In genomic region chr6:167827588-167828324, GRCh38 we compare ENCODE assay signal across 1 cellular context.
A peak's percentile ranks its signal among the peaks of the same experiment; 100 is the strongest.
TF ChIP-seq lines count a peak whose summit lies in the region.

No MANE protein-coding gene starts in this region.

TF ChIP-seq in HepG2, 621 proteins besides CTCF, POLR2A, EP300 and RAD21 (continued from another document and continues in another):
- TF ChIP-seq PRDM10 (CRISPR knock-in tag; IDR thresholded peaks at IDR 0.05; ENCODE audit: low read depth) = no peak
- no peak for TF ChIP-seq BRCA1 (CRISPR knock-in tag; IDR thresholded peaks at IDR 0.05)
- TF ChIP-seq ZBTB37 (CRISPR knock-in tag; IDR thresholded peaks at IDR 0.05) = no peak
- peak; percentile 60 for TF ChIP-seq HOXA3 (CRISPR knock-in tag; IDR thresholded peaks at IDR 0.05)
- TF ChIP-seq ZSCAN20 (CRISPR knock-in tag; IDR thresholded peaks at IDR 0.05; ENCODE audit: borderline replicate concordance) = no peak
- peak in 1 of 2 experiments; percentile 42; a peak in 2 of 4 replicates for TF ChIP-seq KLF16 (CRISPR knock-in tag; IDR thresholded peaks at IDR 0.05)
- no peak; the same call in 1 of the 2 replicates for TF ChIP-seq CSRNP1 (CRISPR knock-in tag; IDR thresholded peaks at IDR 0.05)
- TF ChIP-seq ZNF263 (CRISPR knock-in tag; IDR thresholded peaks at IDR 0.05) = no peak
- no peak for TF ChIP-seq THAP8 (CRISPR knock-in tag; IDR thresholded peaks at IDR 0.05; ENCODE audit: borderline replicate concordance)
- TF ChIP-seq ZFP90 (CRISPR knock-in tag; IDR thresholded peaks at IDR 0.05; ENCODE audit: borderline replicate concordance) = no peak
- TF ChIP-seq XRCC5 (optimal IDR thresholded peaks at IDR 0.05; ENCODE audit: low read length) = peak; percentile 62
- TF ChIP-seq ZNF576 (CRISPR knock-in tag; IDR thresholded peaks at IDR 0.05) = no peak
- TF ChIP-seq ZNF20 (CRISPR knock-in tag; IDR thresholded peaks at IDR 0.05) = no peak
- TF ChIP-seq ZNF12 (CRISPR knock-in tag; IDR thresholded peaks at IDR 0.05) = peak; percentile 19; the same call in 1 of the 2 replicates
- TF ChIP-seq ARHGAP35 (CRISPR knock-in tag; IDR thresholded peaks at IDR 0.05; ENCODE audit: borderline replicate concordance) = peak; percentile 70; the same call in 1 of the 2 replicates
- no peak for TF ChIP-seq REXO4 (CRISPR knock-in tag; IDR thresholded peaks at IDR 0.05; ENCODE audit: borderline replicate concordance)
- 0 out of 2 replicates have a peak, but pooled peaks have one; percentile 26 for TF ChIP-seq FOXC1 (CRISPR knock-in tag; IDR thresholded peaks at IDR 0.05; ENCODE audit: borderline replicate concordance)
- TF ChIP-seq THAP9 (CRISPR knock-in tag; IDR thresholded peaks at IDR 0.05; ENCODE audit: borderline replicate concordance) = no peak
- TF ChIP-seq KMT2B (CRISPR knock-in tag; IDR thresholded peaks at IDR 0.05) = peak; percentile 75
- TF ChIP-seq NFIC (IDR thresholded peaks at IDR 0.05; ENCODE audit: low read length) = no peak
- TF ChIP-seq EEA1 (CRISPR knock-in tag; IDR thresholded peaks at IDR 0.05; ENCODE audit: borderline replicate concordance) = peak; percentile 59; the same call in 1 of the 2 replicates
- TF ChIP-seq TRAFD1 (CRISPR knock-in tag; IDR thresholded peaks at IDR 0.05; ENCODE audit: borderline replicate concordance) = no peak
- TF ChIP-seq FOXK2 (IDR thresholded peaks at IDR 0.05) = no peak
- TF ChIP-seq KAT7 (CRISPR knock-in tag; IDR thresholded peaks at IDR 0.05; ENCODE audit: borderline replicate concordance) = no peak; the same call in none of the 2 replicates
- peak; percentile 39; the same call in 1 of the 2 replicates for TF ChIP-seq POGZ (CRISPR knock-in tag; IDR thresholded peaks at IDR 0.05)
- TF ChIP-seq REPIN1 (CRISPR knock-in tag; IDR thresholded peaks at IDR 0.05; ENCODE audit: borderline replicate concordance, low read depth) = peak; percentile 47; the same call in 1 of the 2 replicates
- TF ChIP-seq FOXP4 (CRISPR knock-in tag; IDR thresholded peaks at IDR 0.05) = peak; percentile 42; the same call in 1 of the 2 replicates
- TF ChIP-seq GTF2F1 (IDR thresholded peaks at IDR 0.05; ENCODE audit: low read length) = no peak
- peak; percentile 47 for TF ChIP-seq YY1 (IDR thresholded peaks at IDR 0.05; ENCODE audit: insufficient read depth, insufficient replicate concordance, low read depth, low read length)
- no peak for TF ChIP-seq ZFP41 (CRISPR knock-in tag; IDR thresholded peaks at IDR 0.05; ENCODE audit: borderline replicate concordance)
- TF ChIP-seq ZNF674 (CRISPR knock-in tag; IDR thresholded peaks at IDR 0.05; ENCODE audit: low read depth) = no peak
- TF ChIP-seq HBP1 (CRISPR knock-in tag; IDR thresholded peaks at IDR 0.05; ENCODE audit: low read depth) = no peak; the same call in 1 of the 2 replicates
- no peak for TF ChIP-seq RFXANK (CRISPR knock-in tag; IDR thresholded peaks at IDR 0.05)
- TF ChIP-seq ADNP (CRISPR knock-in tag; IDR thresholded peaks at IDR 0.05) = no peak
- no peak; the same call in 1 of the 2 replicates for TF ChIP-seq ZNF598 (CRISPR knock-in tag; IDR thresholded peaks at IDR 0.05; ENCODE audit: borderline replicate concordance)
- no peak for TF ChIP-seq ZNF275 (CRISPR knock-in tag; IDR thresholded peaks at IDR 0.05; ENCODE audit: borderline replicate concordance)
- TF ChIP-seq HES4 (CRISPR knock-in tag; IDR thresholded peaks at IDR 0.05; ENCODE audit: borderline replicate concordance) = no peak; the same call in 1 of the 2 replicates
- TF ChIP-seq ZNF350 (CRISPR knock-in tag; IDR thresholded peaks at IDR 0.05; ENCODE audit: borderline replicate concordance, low read depth) = no peak
- peak; percentile 74 for TF ChIP-seq ZFY (CRISPR knock-in tag; IDR thresholded peaks at IDR 0.05)
- TF ChIP-seq BATF2 (CRISPR knock-in tag; IDR thresholded peaks at IDR 0.05) = no peak
- TF ChIP-seq ZNF333 (CRISPR knock-in tag; IDR thresholded peaks at IDR 0.05; ENCODE audit: borderline replicate concordance) = no peak
- no peak; the same call in 1 of the 2 replicates for TF ChIP-seq NRL (CRISPR knock-in tag; IDR thresholded peaks at IDR 0.05; ENCODE audit: borderline replicate concordance)
- 0 out of 2 replicates have a peak, but pooled peaks have one; percentile 36 for TF ChIP-seq KAT8 (CRISPR knock-in tag; IDR thresholded peaks at IDR 0.05)
